16 cellular contexts compared by ENCODE assay signal in the genomic region with DNA sequence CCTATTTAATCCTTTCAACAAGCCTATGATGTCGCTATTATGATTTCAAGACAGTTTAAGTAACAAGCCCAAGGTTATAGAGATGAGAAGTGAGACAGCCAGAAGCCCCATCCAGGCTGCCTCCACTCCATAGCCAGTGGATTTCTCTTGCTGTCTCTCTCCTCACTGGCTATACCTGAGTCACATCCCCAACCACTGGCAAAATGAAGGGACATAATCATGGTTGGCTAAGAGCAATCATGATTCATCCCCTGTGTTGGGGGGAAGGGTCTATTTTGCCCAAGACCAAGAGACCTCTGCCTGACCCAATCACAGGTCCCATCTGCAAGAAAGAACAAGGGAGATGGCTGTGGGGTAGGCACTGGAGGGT.
DNase-seq lines count a peak whose midpoint lies in the region; ATAC-seq and TF ChIP-seq lines count a peak whose summit lies in the region.
"Had no signal": no experiment of that assay in that cellular context is flagged by ENCODE, and none has a peak within 500 bp of the region (broad histone marks: within the 10 kb centered on the region; RNA-seq: fewer than 3 reads in every experiment).

No MANE protein-coding gene starts in this region.

- no peak overlapping the region for H2BK5ac ChIP-seq in mesenchymal stem cell (ENCODE audit: low read depth, low read length, poor library complexity, severe bottlenecking)

- CTCF ChIA-PET in activated CD8-positive, alpha-beta T cell treated with anti-CD3 and anti-CD28 coated beads for 36 hours (lab: Charles Lee) = interaction anchor here (0.9 kb wide), 1 partner anchor 13 kb away, joined by 3 read pairs; no protein-coding TSS in a partner anchor
- CTCF ChIA-PET in activated CD8-positive, alpha-beta T cell treated with anti-CD3 and anti-CD28 coated beads, Interleukin-2, amount 10 ng/mL, durations not matched to agents 7 days and 5 days (lab: Charles Lee) = interaction anchor here (2.1 kb wide), 1 partner anchor 15 kb away, joined by 6 read pairs; no protein-coding TSS in a partner anchor
- CTCF ChIA-PET in CD8-positive, alpha-beta memory T cell (lab: Charles Lee) = interaction anchor here (1.1 kb wide), 1 partner anchor 7 kb away, joined by 3 read pairs; no protein-coding TSS in a partner anchor

- no peak overlapping the region for H4K91ac ChIP-seq in mesenchymal stem cell (ENCODE audit: low read length)

- no peak overlapping the region for H3K4me2 ChIP-seq in mesenchymal stem cell (ENCODE audit: low read length, poor library complexity, severe bottlenecking)

- H2BK15ac ChIP-seq in mesenchymal stem cell (ENCODE audit: low read depth, poor library complexity, severe bottlenecking) = no peak overlapping the region

- no peak overlapping the region for H2BK120ac ChIP-seq in mesenchymal stem cell (ENCODE audit: low read depth, low read length)

- no peak overlapping the region for H3K27ac ChIP-seq in CD8-positive, alpha-beta memory T cell (ENCODE audit: low read depth, low read length)
- H3K27ac ChIP-seq in mesenchymal stem cell (ENCODE audit: low read length, poor library complexity, severe bottlenecking) = no peak overlapping the region
- H3K27ac ChIP-seq: coronary artery, pancreas, Peyer's patch had no signal

- no peak overlapping the region for H3K4ac ChIP-seq in mesenchymal stem cell (ENCODE audit: low read depth in 1 of 2, low read length in 2 of 2)

- no peak overlapping the region for H3K4me3 ChIP-seq in CD8-positive, alpha-beta memory T cell (ENCODE audit: low read length)
- H3K4me3 ChIP-seq in mesenchymal stem cell (ENCODE audit: insufficient read depth in 1 of 2, low read depth in 1 of 2, low read length in 2 of 2) = no peak overlapping the region
- H3K4me3 ChIP-seq: coronary artery, pancreas, Peyer's patch had no signal

- H3K9me3 ChIP-seq in CD8-positive, alpha-beta memory T cell (ENCODE audit: low read length) = no peaks in the 10 kb centered on the region
- H3K9me3 ChIP-seq in T-helper 17 cell (ENCODE audit: control insufficient read depth, low read length, poor library complexity, severe bottlenecking) (no peaks in the 10 kb centered on the region), mesenchymal stem cell (ENCODE audit: control insufficient read depth, low read length) (no peaks in the 10 kb centered on the region)
- H3K9me3 ChIP-seq: pancreas, Peyer's patch had no signal

- peaks cover 77% of the 10 kb centered on the region for H3K4me1 ChIP-seq in CD8-positive, alpha-beta memory T cell (ENCODE audit: insufficient read depth, low read length)
- peaks cover 7% of the 10 kb centered on the region for H3K4me1 ChIP-seq in mesenchymal stem cell (ENCODE audit: control insufficient read depth, insufficient read depth, low read depth, low read length)
- H3K4me1 ChIP-seq: pancreas had no signal

- intact Hi-C loops in activated CD8-positive, alpha-beta T cell treated with anti-CD3 and anti-CD28 coated beads for 36 hours (cut with micrococcal nuclease) = no loop called here

- no peak overlapping the region for H3K4me3 Mint-ChIP-seq in activated CD8-positive, alpha-beta T cell treated with anti-CD3 and anti-CD28 coated beads for 36 hours
- no peak overlapping the region for H3K4me3 Mint-ChIP-seq in activated CD8-positive, alpha-beta T cell treated with anti-CD3 and anti-CD28 coated beads, Interleukin-2, amount 10 ng/mL, durations not matched to agents 7 days and 5 days
- H3K4me3 Mint-ChIP-seq in CD8-positive, alpha-beta memory T cell = peak overlapping the region in 2 of 7 donors; percentile 15 to 28
- H3K4me3 Mint-ChIP-seq in T-helper 17 cell = peak overlapping the region; percentile 19

- POLR2A ChIA-PET in activated CD8-positive, alpha-beta T cell treated with anti-CD3 and anti-CD28 coated beads for 36 hours (lab: Charles Lee) = interaction anchor here (1.2 to 1.4 kb wide), 2 partner anchors 15 to 19 kb away, joined by 3 read pairs; no protein-coding TSS in a partner anchor
- POLR2A ChIA-PET in activated CD8-positive, alpha-beta T cell treated with anti-CD3 and anti-CD28 coated beads, Interleukin-2, amount 10 ng/mL, durations not matched to agents 7 days and 5 days (lab: Charles Lee) = no interaction called here
- POLR2A ChIA-PET in CD8-positive, alpha-beta memory T cell (lab: Charles Lee) = no interaction called here

- H3K36me3 Mint-ChIP-seq in activated CD8-positive, alpha-beta T cell treated with anti-CD3 and anti-CD28 coated beads for 36 hours (ENCODE audit: low read depth) = peaks cover under 1% of the 10 kb centered on the region
- H3K36me3 Mint-ChIP-seq in activated CD8-positive, alpha-beta T cell treated with anti-CD3 and anti-CD28 coated beads, Interleukin-2, amount 10 ng/mL, durations not matched to agents 7 days and 5 days (ENCODE audit: low read depth) = peaks cover 9% of the 10 kb centered on the region
- H3K36me3 Mint-ChIP-seq in CD8-positive, alpha-beta memory T cell = peaks cover 0 to 5% (median 2%) of the 10 kb centered on the region in 3 donors
- H3K36me3 Mint-ChIP-seq in T-helper 17 cell (ENCODE audit: low read depth) = peaks cover 5% of the 10 kb centered on the region

- H3K36me3 ChIP-seq in CD8-positive, alpha-beta memory T cell (ENCODE audit: insufficient read depth, low read length) = no peaks in the 10 kb centered on the region
- no peaks in the 10 kb centered on the region for H3K36me3 ChIP-seq in mesenchymal stem cell (ENCODE audit: control insufficient read depth in 1 of 2, insufficient read depth in 2 of 2, low read depth in 1 of 2, low read length in 2 of 2)
- H3K36me3 ChIP-seq: pancreas, Peyer's patch had no signal

- no peak for DNase-seq in activated CD8-positive, alpha-beta T cell treated with anti-CD3 and anti-CD28 coated beads for 36 hours
- DNase-seq in activated CD8-positive, alpha-beta T cell treated with anti-CD3 and anti-CD28 coated beads, Interleukin-2, amount 10 ng/mL, durations not matched to agents 7 days and 5 days = no peak
- DNase-seq in CD8-positive, alpha-beta memory T cell = no peak
- no peak for DNase-seq in T-helper 17 cell
- DNase-seq in mesenchymal stem cell = peak; percentile 24
- DNase-seq in GM19240 (ENCODE audit: insufficient read length, low spot score) = no peak
- DNase-seq in ACHN = no peak
- DNase-seq in OCI-M1 (lab: John Stamatoyannopoulos, UW) = no peak
- DNase-seq: activated gamma-delta T cell, DMS 273 treated with DMSO at 0.1 percent for 48 hours, H7, KG1, NCI-H774, pancreas, Peyer's patch had no signal

- H2AK5ac ChIP-seq in mesenchymal stem cell (ENCODE audit: low read length, severe bottlenecking) = no peak overlapping the region

- no peak overlapping the region for H2BK12ac ChIP-seq in mesenchymal stem cell (ENCODE audit: low read length in 2 of 2)

- no peak overlapping the region for H2AFZ ChIP-seq in mesenchymal stem cell (ENCODE audit: low read depth, low read length)

- no peak overlapping the region for H4K8ac ChIP-seq in mesenchymal stem cell (ENCODE audit: low read length)

- in situ Hi-C loops in ACHN (cut with HindIII; ENCODE audit: low pct_ligation_motif_present, low pct_unique_long_range_greater_than_20kb, low sequenced_read_pairs) = no loop called here

- no peaks in the 10 kb centered on the region for H3K79me1 ChIP-seq in mesenchymal stem cell (replicated peaks; ENCODE audit: low read length, poor library complexity, severe bottlenecking)

- H3K27me3 Mint-ChIP-seq in activated CD8-positive, alpha-beta T cell treated with anti-CD3 and anti-CD28 coated beads for 36 hours = no peaks in the 10 kb centered on the region
- H3K27me3 Mint-ChIP-seq in activated CD8-positive, alpha-beta T cell treated with anti-CD3 and anti-CD28 coated beads, Interleukin-2, amount 10 ng/mL, durations not matched to agents 7 days and 5 days (ENCODE audit: low read depth) = no peaks in the 10 kb centered on the region
- H3K27me3 Mint-ChIP-seq in CD8-positive, alpha-beta memory T cell = no peaks in the 10 kb centered on the region
- no peaks in the 10 kb centered on the region for H3K27me3 Mint-ChIP-seq in T-helper 17 cell

- no peak for TF ChIP-seq CTCF in activated CD8-positive, alpha-beta T cell treated with anti-CD3 and anti-CD28 coated beads for 36 hours (IDR thresholded peaks at IDR 0.05)

- ATAC-seq in activated CD8-positive, alpha-beta T cell treated with anti-CD3 and anti-CD28 coated beads for 36 hours = peak; percentile 10
- ATAC-seq in activated CD8-positive, alpha-beta T cell treated with anti-CD3 and anti-CD28 coated beads, Interleukin-2, amount 10 ng/mL, durations not matched to agents 7 days and 5 days = no peak
- no peak for ATAC-seq in T-helper 17 cell

- H3K27ac Mint-ChIP-seq in activated CD8-positive, alpha-beta T cell treated with anti-CD3 and anti-CD28 coated beads for 36 hours = no peak overlapping the region
- H3K27ac Mint-ChIP-seq in activated CD8-positive, alpha-beta T cell treated with anti-CD3 and anti-CD28 coated beads, Interleukin-2, amount 10 ng/mL, durations not matched to agents 7 days and 5 days = no peak overlapping the region
- peak overlapping the region; percentile 7 to 100 (median 84) for H3K27ac Mint-ChIP-seq in CD8-positive, alpha-beta memory T cell
- peak overlapping the region; percentile 96 for H3K27ac Mint-ChIP-seq in T-helper 17 cell

- peaks cover 58% of the 10 kb centered on the region for H3K4me1 Mint-ChIP-seq in activated CD8-positive, alpha-beta T cell treated with anti-CD3 and anti-CD28 coated beads for 36 hours (ENCODE audit: low read depth)
- peaks cover 60% of the 10 kb centered on the region for H3K4me1 Mint-ChIP-seq in activated CD8-positive, alpha-beta T cell treated with anti-CD3 and anti-CD28 coated beads, Interleukin-2, amount 10 ng/mL, durations not matched to agents 7 days and 5 days (ENCODE audit: low read depth)
- peaks cover 69 to 83% (median 77%) of the 10 kb centered on the region in 3 donors for H3K4me1 Mint-ChIP-seq in CD8-positive, alpha-beta memory T cell
- peaks cover 54% of the 10 kb centered on the region for H3K4me1 Mint-ChIP-seq in T-helper 17 cell

- H3K9ac ChIP-seq in mesenchymal stem cell (ENCODE audit: low read length) = no peak overlapping the region

- H3K27me3 ChIP-seq in CD8-positive, alpha-beta memory T cell (ENCODE audit: insufficient read depth, low read length, poor library complexity, severe bottlenecking) = no peaks in the 10 kb centered on the region
- no peaks in the 10 kb centered on the region for H3K27me3 ChIP-seq in mesenchymal stem cell (ENCODE audit: control insufficient read depth in 1 of 2, insufficient read depth in 1 of 2, low read length in 2 of 2)
- H3K27me3 ChIP-seq: pancreas, Peyer's patch had no signal

- peak overlapping the region in 1 of 2 experiments; percentile 28 for H3K18ac ChIP-seq in mesenchymal stem cell (ENCODE audit: low read depth in 1 of 2, low read length in 2 of 2)

- WGBS in mesenchymal stem cell = 80% methylated on average over 1 of the region's 1 CpG

- H3K23ac ChIP-seq in mesenchymal stem cell (ENCODE audit: low read length in 2 of 2) = no peak overlapping the region

- no peak overlapping the region for H3K14ac ChIP-seq in mesenchymal stem cell (ENCODE audit: low read length in 2 of 2)

- H3K9me3 Mint-ChIP-seq in activated CD8-positive, alpha-beta T cell treated with anti-CD3 and anti-CD28 coated beads for 36 hours = no peaks in the 10 kb centered on the region
- H3K9me3 Mint-ChIP-seq in activated CD8-positive, alpha-beta T cell treated with anti-CD3 and anti-CD28 coated beads, Interleukin-2, amount 10 ng/mL, durations not matched to agents 7 days and 5 days (ENCODE audit: insufficient read depth) = no peaks in the 10 kb centered on the region
- peaks cover 0 to 2% (median 0%) of the 10 kb centered on the region in 5 donors for H3K9me3 Mint-ChIP-seq in CD8-positive, alpha-beta memory T cell

Comparison
In these comparisons a context has a peak if more than half of its experiments do, and no peak if none do; other contexts are left out.
1. H3K27ac Mint-ChIP-seq: peak in CD8-positive, alpha-beta memory T cell (8 of 8) and T-helper 17 cell (single experiment); none in activated CD8-positive, alpha-beta T cell treated with anti-CD3 and anti-CD28 coated beads for 36 hours (single experiment) and activated CD8-positive, alpha-beta T cell treated with anti-CD3 and anti-CD28 coated beads, Interleukin-2, amount 10 ng/mL, durations not matched to agents 7 days and 5 days (single experiment).